ENCODE assay signal across 8 cellular contexts in genomic region chr9:127936347-127936852, GRCh38. TPM values are rescaled to one million over a fixed set of nuclear protein-coding genes. Genes with fewer than 3 reads are reported as not detected.
DNase-seq lines count a peak whose midpoint lies in the region; ATAC-seq, FAIRE-seq and TF ChIP-seq lines count a peak whose summit lies in the region.

No MANE protein-coding gene starts in this region.

- POLR2A ChIA-PET in SK-N-SH (lab: Yijun Ruan, JAX): no interaction called here

- intact Hi-C loops in esophagus muscularis mucosa (cut with DNase I): no loop called here

- CTCF ChIA-PET in SK-N-SH (lab: Yijun Ruan, JAX): interaction anchor here (1.3 to 10.3 kb wide), 4 partner anchors 15 to 181 kb away, joined by 4 to 219 read pairs (median 6); no protein-coding TSS in a partner anchor

- H2AFZ ChIP-seq in SK-N-SH (ENCODE audit: low read depth): no peak overlapping the region

- H3K27ac ChIP-seq in SK-N-SH (ENCODE audit: low read depth in 2 of 2, low read length in 1 of 2) (peak overlapping the region; percentile 71 to 77; a peak in 3 of 4 replicates), SK-N-MC (no peak overlapping the region), esophagus muscularis mucosa (replicated peaks in 1 of 4) (no peak overlapping the region), skeletal muscle tissue (ENCODE audit: low read depth, low read length) (no peak overlapping the region)

- peak overlapping the region; percentile 91 for H3K4me2 ChIP-seq in SK-N-SH

- WGBS in SK-N-SH (ENCODE audit: low lambda C conversion rate): 30% methylated on average over 11 of the region's 14 CpGs
- 77% methylated on average over 14 of the region's 14 CpGs for WGBS in esophagus muscularis mucosa

- H3F3A ChIP-seq in SK-N-SH (replicated peaks; ENCODE audit: insufficient read depth): peaks cover 6% of the 10 kb centered on the region

- ATAC-seq in SK-N-SH treated with all-trans-retinoic acid at 6 μM for 48 hours: no peak; the same call in 2 of the 3 replicates
- ATAC-seq in HG02571 (IDR thresholded peaks at IDR 0.05; ENCODE audit: unreplicated experiment): no peak

- no peak for TF ChIP-seq RAD21 in SK-N-SH (IDR thresholded peaks at IDR 0.05; ENCODE audit: low read length)

- H3K9ac ChIP-seq in SK-N-SH (peak overlapping the region; percentile 86), SK-N-MC (ENCODE audit: insufficient read length) (peak overlapping the region; percentile 88), skeletal muscle tissue (ENCODE audit: low read depth in 1 of 3, low read length in 3 of 3) (peak overlapping the region in 1 of 3 donors; percentile 25)

- no peak for TF ChIP-seq EP300 in SK-N-SH (IDR thresholded peaks at IDR 0.05; ENCODE audit: borderline replicate concordance in 1 of 2, low read depth in 1 of 2, low read length in 1 of 2)
- no peak for TF ChIP-seq EP300 in esophagus muscularis mucosa (IDR thresholded peaks at IDR 0.05)

- peaks cover 46% of the 10 kb centered on the region for H3K79me2 ChIP-seq in SK-N-SH (ENCODE audit: insufficient read depth)

- H4K20me1 ChIP-seq in SK-N-SH (ENCODE audit: insufficient read depth): 0 out of 2 replicates have a peak, but pooled peaks cover 6% of the 10 kb centered on the region

- H3K36me3 ChIP-seq in SK-N-SH (replicated peaks in 1 of 2; ENCODE audit: control insufficient read depth in 1 of 2, insufficient read depth in 2 of 2, low read length in 1 of 2) (peaks cover 3 to 18% of the 10 kb centered on the region in 2 experiments), SK-N-MC (ENCODE audit: insufficient read depth, low read length) (no peaks in the 10 kb centered on the region; the same call in 1 of the 2 replicates), esophagus muscularis mucosa (peaks cover 0 to 27% (median 19%) of the 10 kb centered on the region in 4 donors), skeletal muscle tissue (ENCODE audit: control insufficient read depth in 3 of 3, insufficient read depth in 3 of 3, low read length in 3 of 3) (peaks cover 0 to 7% (median 2%) of the 10 kb centered on the region in 3 donors)

- H3K27me3 ChIP-seq in SK-N-SH (ENCODE audit: insufficient read depth) (no peaks in the 10 kb centered on the region), esophagus muscularis mucosa (peaks cover 0 to 2% (median 0%) of the 10 kb centered on the region in 4 donors), skeletal muscle tissue (ENCODE audit: control insufficient read depth in 3 of 3, insufficient read depth in 3 of 3, low read length in 3 of 3) (peaks cover 2 to 9% (median 3%) of the 10 kb centered on the region in 3 donors)

- H3K4me3 ChIP-seq in SK-N-SH (ENCODE audit: low read depth in 2 of 2, low read length in 1 of 2) (peak overlapping the region; percentile 78 to 95), SK-N-MC (peak overlapping the region; percentile 97), esophagus muscularis mucosa (peak overlapping the region; percentile 67 to 88 (median 79)), skeletal muscle tissue (ENCODE audit: low read length in 3 of 3) (peak overlapping the region; percentile 86 to 98 (median 88))

- no peaks in the 10 kb centered on the region for H3K9me2 ChIP-seq in SK-N-SH

- peaks cover 15 to 36% of the 10 kb centered on the region in 2 experiments for H3K4me1 ChIP-seq in SK-N-SH (ENCODE audit: control insufficient read depth in 1 of 2, insufficient read depth in 2 of 2, low read depth in 1 of 2, low read length in 1 of 2)
- peaks cover 22 to 44% (median 37%) of the 10 kb centered on the region in 4 donors for H3K4me1 ChIP-seq in esophagus muscularis mucosa
- H3K4me1 ChIP-seq in skeletal muscle tissue (ENCODE audit: control insufficient read depth in 3 of 3, insufficient read depth in 3 of 3, low read length in 3 of 3): peaks cover 28 to 37% (median 28%) of the 10 kb centered on the region in 3 donors

- H3K9me3 ChIP-seq in SK-N-SH: no peaks in the 10 kb centered on the region
- no peaks in the 10 kb centered on the region for H3K9me3 ChIP-seq in SK-N-MC (ENCODE audit: low read depth, low read length)
- H3K9me3 ChIP-seq in esophagus muscularis mucosa: no peaks in the 10 kb centered on the region
- H3K9me3 ChIP-seq in skeletal muscle tissue (ENCODE audit: control insufficient read depth in 3 of 3, low read length in 3 of 3): no peaks in the 10 kb centered on the region

- no peak for TF ChIP-seq CTCF in SK-N-SH (IDR thresholded peaks at IDR 0.05)
- TF ChIP-seq CTCF in esophagus muscularis mucosa (IDR thresholded peaks at IDR 0.05): no peak
- TF ChIP-seq CTCF in D721Med (IDR thresholded peaks at IDR 0.05; ENCODE audit: insufficient read depth, missing control alignments): no peak

- no peak for TF ChIP-seq POLR2A in esophagus muscularis mucosa (IDR thresholded peaks at IDR 0.05; ENCODE audit: low read depth)

- no peak for FAIRE-seq in D721Med (lab: Jason Lieb, UNC)

- DNase-seq in SK-N-SH (no peak), SK-N-MC (ENCODE audit: low read depth, low spot score) (no peak), esophagus muscularis mucosa (ENCODE audit: extremely low spot score) (no peak), D721Med (ENCODE audit: insufficient read length, low spot score) (no peak), NCI-H2171 treated with DMSO at 0.1 percent for 48 hours (lab: John Stamatoyannopoulos, UW) (no peak)

TF ChIP-seq in SK-N-SH, 30 proteins besides CTCF, POLR2A, EP300 and RAD21 (continues in another document):
- TF ChIP-seq ELF1 (IDR thresholded peaks at IDR 0.05): no peak
- no peak for TF ChIP-seq SIN3A (IDR thresholded peaks at IDR 0.05; ENCODE audit: borderline replicate concordance, low read depth, low read length)
- TF ChIP-seq GATA2 (CRISPR knock-in tag; IDR thresholded peaks at IDR 0.05): no peak
- TF ChIP-seq TAF1 (IDR thresholded peaks at IDR 0.05; ENCODE audit: borderline replicate concordance, low read depth, low read length): no peak

TF ChIP-seq in SK-N-SH treated with all-trans-retinoic acid at 6 μM for 48 hours, 23 proteins besides CTCF, POLR2A, EP300 and RAD21 (continues in another document):
- no peak for TF ChIP-seq ESRRG (CRISPR knock-in tag; IDR thresholded peaks at IDR 0.05)
- no peak for TF ChIP-seq SNAI2 (CRISPR knock-in tag; IDR thresholded peaks at IDR 0.05)
- no peak for TF ChIP-seq ZC3H10 (CRISPR knock-in tag; IDR thresholded peaks at IDR 0.05)
- no peak for TF ChIP-seq PPARA (CRISPR knock-in tag; IDR thresholded peaks at IDR 0.05; ENCODE audit: borderline replicate concordance)
- TF ChIP-seq GLIS3 (CRISPR knock-in tag; IDR thresholded peaks at IDR 0.05): no peak
- no peak for TF ChIP-seq OSR1 (CRISPR knock-in tag; IDR thresholded peaks at IDR 0.05)
- TF ChIP-seq CSDC2 (CRISPR knock-in tag; IDR thresholded peaks at IDR 0.05): no peak
- TF ChIP-seq ZNF8 (CRISPR knock-in tag; IDR thresholded peaks at IDR 0.05): no peak
- TF ChIP-seq TOX (CRISPR knock-in tag; IDR thresholded peaks at IDR 0.05; ENCODE audit: borderline replicate concordance): no peak
- no peak for TF ChIP-seq RARB (CRISPR knock-in tag; IDR thresholded peaks at IDR 0.05)
- no peak for TF ChIP-seq ZNF565 (CRISPR knock-in tag; conservative IDR thresholded peaks at IDR 0.05; ENCODE audit: low read depth)
- no peak for TF ChIP-seq TCF4 (CRISPR knock-in tag; IDR thresholded peaks at IDR 0.05; ENCODE audit: borderline replicate concordance)
- TF ChIP-seq BACH2 (CRISPR knock-in tag; IDR thresholded peaks at IDR 0.05; ENCODE audit: borderline replicate concordance): no peak
- TF ChIP-seq PATZ1 (CRISPR knock-in tag; IDR thresholded peaks at IDR 0.05; ENCODE audit: borderline replicate concordance): no peak
- TF ChIP-seq ISL1 (CRISPR knock-in tag; IDR thresholded peaks at IDR 0.05): no peak

RNA-seq across cellular contexts. Expression of gene DPM2, which starts 1.3 kb away (rescaled TPM):
- polyA plus RNA-seq in SK-N-SH (2012; rRNA removed): 106 and 117 TPM in 2 replicates
- polyA plus RNA-seq in SK-N-SH (2012; cell fraction: cytosol; rRNA removed): 54.1 and 69.2 TPM in 2 replicates
- polyA plus RNA-seq in SK-N-SH (2012; cell fraction: nucleus; rRNA removed): 90.7 and 100 TPM in 2 replicates
- total RNA-seq in esophagus muscularis mucosa (10 to 100 TPM in 1 of 4 donors, 1 to 10 TPM in 3; 6.6 to 13.3 (median 8.5) TPM), skeletal muscle tissue (7.3 TPM)

RNA-seq across cellular contexts. Expression of gene PIP5KL1, which starts 5.8 kb away (rescaled TPM):
- polyA plus RNA-seq in SK-N-SH (2012; rRNA removed): 4.0 and 6.1 TPM in 2 replicates
- 1.7 and 2.5 TPM in 2 replicates for polyA plus RNA-seq in SK-N-SH (2012; cell fraction: cytosol; rRNA removed)
- 40.1 and 41.3 TPM in 2 replicates for polyA plus RNA-seq in SK-N-SH (2012; cell fraction: nucleus; rRNA removed)
- 1 to 10 TPM; 1.3 to 2.8 (median 2.2) TPM for total RNA-seq in esophagus muscularis mucosa
- total RNA-seq in skeletal muscle tissue: not detected

RNA-seq across cellular contexts. Expression of gene ST6GALNAC4, which starts 19.6 kb away (rescaled TPM):
- 28.4 and 30.2 TPM in 2 replicates for polyA plus RNA-seq in SK-N-SH (2012; rRNA removed)
- 11.0 and 21.1 TPM in 2 replicates for polyA plus RNA-seq in SK-N-SH (2012; cell fraction: cytosol; rRNA removed)
- polyA plus RNA-seq in SK-N-SH (2012; cell fraction: nucleus; rRNA removed): 29.1 and 30.8 TPM in 2 replicates
- total RNA-seq in esophagus muscularis mucosa: 10 to 100 TPM; 20.3 to 44.8 (median 35.9) TPM
- total RNA-seq in skeletal muscle tissue: 23.5 TPM

RNA-seq across cellular contexts. Expression of gene ST6GALNAC6, which starts 37.0 kb away (rescaled TPM):
- polyA plus RNA-seq in SK-N-SH (2012; rRNA removed): 34.8 and 47.5 TPM in 2 replicates
- 15.2 and 27.6 TPM in 2 replicates for polyA plus RNA-seq in SK-N-SH (2012; cell fraction: cytosol; rRNA removed)
- polyA plus RNA-seq in SK-N-SH (2012; cell fraction: nucleus; rRNA removed): 38.6 and 69.7 TPM in 2 replicates
- total RNA-seq in esophagus muscularis mucosa (100 to 1,000 TPM in 3 of 4 donors, 10 to 100 TPM in 1; 95.9 to 169 (median 125) TPM), skeletal muscle tissue (33.9 TPM)

RNA-seq across cellular contexts. Expression of gene EEIG1, which starts 44.4 kb away (rescaled TPM):
- 17.9 and 26.2 TPM in 2 replicates for polyA plus RNA-seq in SK-N-SH (2012; rRNA removed)
- 15.9 and 18.6 TPM in 2 replicates for polyA plus RNA-seq in SK-N-SH (2012; cell fraction: cytosol; rRNA removed)
- 32.9 and 55.0 TPM in 2 replicates for polyA plus RNA-seq in SK-N-SH (2012; cell fraction: nucleus; rRNA removed)
- total RNA-seq in esophagus muscularis mucosa: 10 to 100 TPM; 12.4 to 29.5 (median 20.0) TPM
- total RNA-seq in skeletal muscle tissue: 8.9 TPM

Comparison
In these comparisons a context has a peak if more than half of its experiments do, and no peak if none do; other contexts are left out.
1. H3K27ac ChIP-seq: peak in SK-N-SH (2 of 2); none in SK-N-MC (single experiment), esophagus muscularis mucosa (0 of 4) and skeletal muscle tissue (single experiment).
2. Peak in every context shown above with its lines, with median percentiles within 50 percentile points of each other: H3K4me3 ChIP-seq.